ENCODE assay signal across 34 cellular contexts in the genomic region with DNA sequence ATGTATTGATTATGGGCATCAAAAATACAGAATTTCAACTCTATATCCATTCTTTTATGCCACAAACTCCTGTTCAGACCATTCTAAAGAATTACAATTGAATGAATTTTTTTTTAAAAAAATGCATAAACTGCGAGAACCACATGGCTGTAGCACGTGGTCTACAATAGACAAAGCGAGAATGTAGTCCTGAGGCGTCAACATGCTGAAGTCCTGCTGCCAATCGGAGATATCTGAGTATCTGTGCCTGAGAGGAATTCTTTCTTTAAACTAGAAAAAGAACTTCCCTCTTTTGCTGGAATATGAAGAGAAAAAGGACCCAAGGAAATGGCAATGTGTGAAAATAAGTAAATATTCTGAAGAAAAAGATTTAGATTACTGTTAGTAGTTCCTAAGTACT.
"Had no signal": no experiment of that assay in that cellular context is flagged by ENCODE, and none has a peak within 500 bp of the region (broad histone marks: within the 10 kb centered on the region; RNA-seq: fewer than 3 reads in every experiment).

No MANE protein-coding gene starts in this region.

- H3K27me3 ChIP-seq: adrenal gland, body of pancreas, brain microvascular endothelial cell, breast epithelium had no signal

- H3K9me3 Mint-ChIP-seq: activated B cell treated with CpG ODN at 0.5 μM for 24 hours; activated CD4-positive, alpha-beta memory T cell treated with anti-CD3 and anti-CD28 coated beads for 36 hours; activated CD4-positive, alpha-beta T cell treated with anti-CD3 and anti-CD28 coated beads, Interleukin-2, amount 10 ng/mL, durations not matched to agents 24 days and 14 days; activated CD8-positive, alpha-beta T cell treated with anti-CD3 and anti-CD28 coated beads for 36 hours; activated naive CD4-positive, alpha-beta T cell treated with anti-CD3 and anti-CD28 coated beads for 36 hours; activated naive CD4-positive, alpha-beta T cell treated with anti-CD3 and anti-CD28 coated beads, Interleukin-2, amount 50 U/mL, for 72 hours; activated naive CD8-positive, alpha-beta T cell treated with anti-CD3 and anti-CD28 coated beads for 36 hours; activated T-cell treated with anti-CD3 and anti-CD28 coated beads, Interleukin-2, amount 50 U/mL, for 4 hours; activated T-cell treated with anti-CD3 and anti-CD28 coated beads, Interleukin-2, amount 50 U/mL, for 72 hours; activated T-helper 1 cell treated with anti-CD3 and anti-CD28 coated beads, Interleukin-12 subunit alpha, Interleukin-12 subunit beta, Interleukin-2, Interleukin-4 antibody, amounts not matched to agents 30 ng/mL and 10 ng/mL and 1 ng/mL, durations not matched to agents 14 hours and 24 hours and 36 hours; activated T-helper 17 cell treated with anti-CD3 and anti-CD28 coated beads, Interleukin-2, amount 50 U/mL, for 72 hours; T-helper 1 cell treated with Interleukin-12 subunit alpha and Interleukin-12 subunit beta and Interleukin-4 antibody, amounts not matched to agents 30 μg/mL and 1 μg/mL, for 36 hours; T-helper 2 cell treated with Interferon-gamma antibody and Interleukin-4, amounts not matched to agents 5 μg/mL and 100 μg/mL, for 36 hours had no signal

- H3K27me3 Mint-ChIP-seq: activated CD4-positive, alpha-beta memory T cell treated with anti-CD3 and anti-CD28 coated beads for 36 hours; activated CD4-positive, alpha-beta T cell treated with anti-CD3 and anti-CD28 coated beads, Interleukin-2, amount 10 ng/mL, durations not matched to agents 24 days and 14 days; activated CD8-positive, alpha-beta T cell treated with anti-CD3 and anti-CD28 coated beads for 36 hours; activated T-helper 17 cell treated with anti-CD3 and anti-CD28 coated beads, Interleukin-2, amount 50 U/mL, for 72 hours had no signal

- H3K4me1 ChIP-seq: body of pancreas, breast epithelium had no signal

- H3K4me3 Mint-ChIP-seq: activated B cell treated with CpG ODN at 0.5 μM for 24 hours; activated CD4-positive, alpha-beta memory T cell treated with anti-CD3 and anti-CD28 coated beads for 36 hours; activated CD4-positive, alpha-beta T cell treated with anti-CD3 and anti-CD28 coated beads, Interleukin-2, amount 10 ng/mL, durations not matched to agents 24 days and 14 days; activated CD8-positive, alpha-beta T cell treated with anti-CD3 and anti-CD28 coated beads for 36 hours; activated naive CD4-positive, alpha-beta T cell treated with anti-CD3 and anti-CD28 coated beads for 36 hours; activated naive CD8-positive, alpha-beta T cell treated with anti-CD3 and anti-CD28 coated beads for 36 hours; activated T-cell treated with anti-CD3 and anti-CD28 coated beads, Interleukin-2, amount 50 U/mL, for 4 hours; activated T-cell treated with anti-CD3 and anti-CD28 coated beads, Interleukin-2, amount 50 U/mL, for 72 hours; activated T-helper 1 cell treated with anti-CD3 and anti-CD28 coated beads, Interleukin-12 subunit alpha, Interleukin-12 subunit beta, Interleukin-2, Interleukin-4 antibody, amounts not matched to agents 30 ng/mL and 10 ng/mL and 1 ng/mL, durations not matched to agents 14 hours and 24 hours and 36 hours; activated T-helper 17 cell treated with anti-CD3 and anti-CD28 coated beads, Interleukin-2, amount 50 U/mL, for 72 hours; T-helper 1 cell treated with Interleukin-12 subunit alpha and Interleukin-12 subunit beta and Interleukin-4 antibody, amounts not matched to agents 30 μg/mL and 1 μg/mL, for 36 hours; T-helper 2 cell treated with Interferon-gamma antibody and Interleukin-4, amounts not matched to agents 5 μg/mL and 100 μg/mL, for 36 hours had no signal

- H3K4me1 Mint-ChIP-seq: activated B cell treated with CpG ODN at 0.5 μM for 24 hours had no signal

- H3K36me3 ChIP-seq: breast epithelium had no signal

- ATAC-seq: activated CD8-positive, alpha-beta T cell treated with anti-CD3 and anti-CD28 coated beads for 36 hours; activated naive CD4-positive, alpha-beta T cell treated with anti-CD3 and anti-CD28 coated beads, Interleukin-2, amount 50 U/mL, for 72 hours; activated T-cell treated with anti-CD3 and anti-CD28 coated beads, Interleukin-2, amount 50 U/mL, for 4 hours; activated T-cell treated with anti-CD3 and anti-CD28 coated beads, Interleukin-2, amount 50 U/mL, for 72 hours; activated T-helper 17 cell treated with anti-CD3 and anti-CD28 coated beads, Interleukin-2, amount 50 U/mL, for 72 hours; body of pancreas had no signal

- H3K27ac ChIP-seq: adrenal gland, body of pancreas, brain microvascular endothelial cell, breast epithelium, VCaP had no signal

- H3K36me3 Mint-ChIP-seq: activated CD4-positive, alpha-beta memory T cell treated with anti-CD3 and anti-CD28 coated beads for 36 hours; activated naive CD4-positive, alpha-beta T cell treated with anti-CD3 and anti-CD28 coated beads, Interleukin-2, amount 50 U/mL, for 72 hours; activated naive CD8-positive, alpha-beta T cell treated with anti-CD3 and anti-CD28 coated beads for 36 hours had no signal

- H3K27ac Mint-ChIP-seq: activated B cell treated with CpG ODN at 0.5 μM for 24 hours; activated CD4-positive, alpha-beta memory T cell treated with anti-CD3 and anti-CD28 coated beads for 36 hours; activated CD4-positive, alpha-beta T cell treated with anti-CD3 and anti-CD28 coated beads, Interleukin-2, amount 10 ng/mL, durations not matched to agents 24 days and 14 days; activated CD8-positive, alpha-beta T cell treated with anti-CD3 and anti-CD28 coated beads for 36 hours; activated naive CD4-positive, alpha-beta T cell treated with anti-CD3 and anti-CD28 coated beads for 36 hours; activated naive CD4-positive, alpha-beta T cell treated with anti-CD3 and anti-CD28 coated beads, Interleukin-2, amount 50 U/mL, for 72 hours; activated naive CD8-positive, alpha-beta T cell treated with anti-CD3 and anti-CD28 coated beads for 36 hours; activated T-cell treated with anti-CD3 and anti-CD28 coated beads, Interleukin-2, amount 50 U/mL, for 72 hours; activated T-helper 1 cell treated with anti-CD3 and anti-CD28 coated beads, Interleukin-12 subunit alpha, Interleukin-12 subunit beta, Interleukin-2, Interleukin-4 antibody, amounts not matched to agents 30 ng/mL and 10 ng/mL and 1 ng/mL, durations not matched to agents 14 hours and 24 hours and 36 hours; activated T-helper 17 cell treated with anti-CD3 and anti-CD28 coated beads, Interleukin-2, amount 50 U/mL, for 72 hours; T-helper 1 cell treated with Interleukin-12 subunit alpha and Interleukin-12 subunit beta and Interleukin-4 antibody, amounts not matched to agents 30 μg/mL and 1 μg/mL, for 36 hours; T-helper 2 cell treated with Interferon-gamma antibody and Interleukin-4, amounts not matched to agents 5 μg/mL and 100 μg/mL, for 36 hours had no signal

- DNase-seq: activated B cell treated with CpG ODN at 0.5 μM for 24 hours; activated CD4-positive, alpha-beta memory T cell treated with anti-CD3 and anti-CD28 coated beads for 36 hours; activated CD4-positive, alpha-beta T cell treated with anti-CD3 and anti-CD28 coated beads for 4 hours; activated CD4-positive, alpha-beta T cell treated with anti-CD3 and anti-CD28 coated beads, Interleukin-2, amount 10 ng/mL, durations not matched to agents 24 days and 14 days; activated CD4-positive, alpha-beta T cell treated with anti-CD3 and anti-CD28 coated beads, Interleukin-2, amount 50 U/mL, for 1 hour; activated CD4-positive, alpha-beta T cell treated with anti-CD3 and anti-CD28 coated beads, Interleukin-2, amount 50 U/mL, for 4 hours; activated CD4-positive, CD25-positive, alpha-beta regulatory T cell treated with anti-CD3 and anti-CD28 coated beads, Interleukin-2, amount 50 U/mL, for 72 hours; activated CD8-positive, alpha-beta memory T cell treated with anti-CD3 and anti-CD28 coated beads, Interleukin-2, amount 50 U/mL, for 4 hours; activated CD8-positive, alpha-beta T cell treated with anti-CD3 and anti-CD28 coated beads for 36 hours; activated effector memory CD4-positive, alpha-beta T cell treated with anti-CD3 and anti-CD28 coated beads, Interleukin-2, amount 50 U/mL, for 16 hours; activated gamma-delta T cell treated with Interleukin-2 at 50 U/mL for 16 hours; activated naive CD4-positive, alpha-beta T cell; activated naive CD4-positive, alpha-beta T cell treated with anti-CD3 and anti-CD28 coated beads for 36 hours; activated naive CD4-positive, alpha-beta T cell treated with anti-CD3 and anti-CD28 coated beads, Interleukin-2, amount 50 U/mL, for 16 hours; activated naive CD8-positive, alpha-beta T cell treated with anti-CD3 and anti-CD28 coated beads for 36 hours; activated T-cell treated with anti-CD3 and anti-CD28 coated beads for 4 hours; activated T-cell treated with anti-CD3 and anti-CD28 coated beads, Interleukin-2, amount 50 U/mL, for 1 hour; activated T-cell treated with anti-CD3 and anti-CD28 coated beads, Interleukin-2, amount 50 U/mL, for 4 hours; activated T-cell treated with anti-CD3 and anti-CD28 coated beads, Interleukin-2, amount 50 U/mL, for 72 hours; adrenal gland; amniotic stem cell; aorta; body of pancreas; brain microvascular endothelial cell; central memory CD4-positive, alpha-beta T cell; T-helper 2 cell; T-helper 9 cell had no signal

- H3K4me3 ChIP-seq: adrenal gland, body of pancreas, breast epithelium had no signal

- H3K9me3 ChIP-seq: adrenal gland, body of pancreas, breast epithelium had no signal
